ENCODE assay signal across 18 cellular contexts in genomic region chr10:105597297-105597696, GRCh38.
"Had no signal": no experiment of that assay in that cellular context is flagged by ENCODE, and none has a peak within 500 bp of the region (broad histone marks: within the 10 kb centered on the region; RNA-seq: fewer than 3 reads in every experiment).

No MANE protein-coding gene starts in this region.

- H3K36me3 ChIP-seq: esophagus squamous epithelium, gastroesophageal sphincter, left ventricle myocardium inferior, neutrophil, suprapubic skin, thyroid gland had no signal

- H3K27ac ChIP-seq: epithelial cell of prostate, esophagus squamous epithelium, gastroesophageal sphincter, left ventricle myocardium inferior, neutrophil, suprapubic skin, thyroid gland had no signal

- H3K9me3 ChIP-seq: esophagus squamous epithelium, gastroesophageal sphincter, left ventricle myocardium inferior, neutrophil, suprapubic skin, thyroid gland had no signal

- H3K27me3 ChIP-seq: esophagus squamous epithelium, gastroesophageal sphincter, neutrophil, suprapubic skin, thyroid gland had no signal

- H3K4me3 ChIP-seq: esophagus squamous epithelium, gastroesophageal sphincter, left ventricle myocardium inferior, lung, suprapubic skin, thyroid gland had no signal

- DNase-seq: effector memory CD8-positive, alpha-beta T cell; esophagus squamous epithelium; foreskin fibroblast; glutamatergic neuron; islet precursor cell; left ventricle myocardium inferior; mesenchymal stem cell; naive thymus-derived CD8-positive, alpha-beta T cell; right cardiac atrium; stimulated activated CD4-positive, alpha-beta T cell treated with anti-CD3 and anti-CD28 coated beads, Interleukin-12 subunit alpha, Interleukin-12 subunit beta, amount 100 ng/mL, for 4 hours; stimulated activated CD4-positive, alpha-beta T cell treated with anti-CD3 and anti-CD28 coated beads, Interleukin-2, amount 100 ng/mL, for 48 hours; stimulated activated naive CD8-positive, alpha-beta T cell treated with anti-CD3 and anti-CD28 coated beads, Interleukin-15, Interleukin-2, amounts not matched to agents 100 U/mL and 50 U/mL, for 24 hours; thyroid gland had no signal

- H3K4me1 ChIP-seq: esophagus squamous epithelium, gastroesophageal sphincter, left ventricle myocardium inferior, suprapubic skin, thyroid gland had no signal
